ENCODE assay signal across 9 cellular contexts in the genomic region with DNA sequence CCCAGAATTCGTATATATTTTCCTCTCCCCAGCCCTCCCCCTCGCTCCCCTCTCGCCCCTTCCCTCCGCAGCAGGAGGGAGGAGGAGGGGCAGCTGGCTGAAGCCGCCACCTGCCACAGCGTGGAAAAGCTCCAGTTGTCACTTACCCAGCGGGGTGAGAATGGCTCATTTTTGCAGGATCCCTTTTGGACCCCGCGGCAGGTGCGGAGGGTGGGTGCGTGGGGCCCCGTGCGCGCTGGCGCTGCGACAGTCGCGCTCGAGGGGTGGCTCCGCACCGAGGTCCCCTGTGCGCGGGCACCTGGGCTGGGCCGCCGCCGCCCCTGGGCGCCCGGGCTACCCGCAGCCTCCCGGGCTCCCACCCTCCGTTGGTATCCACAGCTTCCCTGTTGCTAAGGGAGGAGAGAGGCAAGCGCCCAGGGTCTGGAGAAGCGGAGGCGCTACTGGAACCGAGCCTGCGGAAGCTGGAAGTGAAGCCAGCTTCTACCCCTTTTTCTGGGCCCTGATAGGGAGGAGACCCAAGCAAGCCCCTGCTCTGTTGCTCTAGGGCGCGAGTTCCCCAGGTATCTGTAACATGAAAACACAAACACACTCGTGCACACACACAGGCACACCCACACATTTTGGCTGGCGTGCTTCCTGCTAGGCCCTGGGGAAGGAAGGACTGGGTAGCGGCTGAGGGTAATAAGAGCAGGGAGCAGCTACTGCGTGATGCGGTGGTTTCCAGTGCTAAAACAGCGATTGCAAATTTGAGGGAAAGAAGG. TPM values are rescaled to one million over a fixed set of nuclear protein-coding genes. Genes with fewer than 3 reads are reported as not detected.
A peak's percentile ranks its signal among the peaks of the same experiment; 100 is the strongest.
DNase-seq lines count a peak whose midpoint lies in the region; ATAC-seq and TF ChIP-seq lines count a peak whose summit lies in the region.
"Had no signal": no experiment of that assay in that cellular context is flagged by ENCODE, and none has a peak within 500 bp of the region (broad histone marks: within the 10 kb centered on the region; RNA-seq: fewer than 3 reads in every experiment).

A gene with protein sequence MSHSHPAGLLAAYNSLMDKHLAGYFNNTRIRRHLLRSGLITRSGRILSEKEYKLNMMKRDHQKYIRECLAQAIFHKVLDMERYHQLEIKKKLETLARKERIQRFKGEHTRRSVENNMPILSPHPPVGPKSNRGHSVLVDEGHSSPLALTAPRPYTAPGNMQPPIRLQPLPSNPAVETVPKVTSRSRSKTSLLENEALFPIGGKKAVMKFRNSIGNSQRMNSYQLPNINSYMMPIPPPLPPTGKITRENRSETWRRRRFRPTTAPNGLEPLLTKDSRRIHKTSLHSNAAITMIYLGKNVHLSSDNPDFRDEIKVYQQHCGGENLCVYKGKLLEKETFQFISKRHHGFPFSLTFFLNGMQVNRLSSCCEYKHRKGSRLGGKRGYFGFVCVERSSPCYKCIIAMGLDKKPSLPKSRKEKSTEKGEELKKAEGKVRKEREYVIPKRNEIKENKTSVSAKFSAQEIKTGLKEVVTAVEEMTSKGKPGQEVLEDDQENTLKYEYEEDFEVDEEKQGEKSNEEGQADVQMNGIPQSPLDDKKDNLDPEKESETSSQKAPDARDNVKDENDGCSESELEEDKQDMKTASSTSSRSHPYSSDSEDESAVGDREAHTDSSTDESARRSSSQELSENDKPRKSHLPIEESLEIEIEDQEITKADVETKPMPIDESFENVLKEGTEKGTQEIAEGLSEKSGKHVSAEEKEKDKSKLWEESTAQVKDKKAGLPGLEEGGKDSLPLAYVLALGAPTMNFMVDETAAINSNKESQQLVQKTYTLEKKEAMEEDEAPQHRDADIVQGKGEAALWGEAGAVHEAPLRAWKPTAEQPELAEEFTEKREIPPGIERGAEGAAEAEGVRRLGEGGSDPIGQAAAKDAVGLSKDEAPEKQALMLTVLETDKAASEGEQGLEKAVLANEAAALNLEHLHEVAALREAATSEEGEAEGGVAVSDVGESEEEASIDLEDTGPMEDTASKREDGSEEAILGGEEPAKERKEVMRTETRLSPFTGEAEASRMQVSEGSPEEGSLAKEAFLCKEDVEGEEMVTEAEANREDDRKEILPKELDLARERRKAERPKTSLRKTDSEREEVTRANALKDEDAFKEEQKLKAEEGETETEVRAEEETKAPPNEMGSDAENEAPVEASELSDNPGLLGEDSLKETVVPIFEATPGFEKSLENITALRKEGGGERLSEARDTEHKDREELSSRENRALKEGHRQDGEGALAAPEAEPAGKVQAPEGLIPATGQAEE (N-terminal part only) (minus strand): TSS at position 442 of the 761 bp plus-strand sequence. CDS start 273 bp downstream, at position 169.

- peaks cover 7 to 21% (median 14%) of the 10 kb centered on the region in 5 experiments for H3K9me3 Mint-ChIP-seq in brain

- peak within 1 kb of the TSS; percentile 19 to 63 (median 60) for H3K4me3 Mint-ChIP-seq in brain

- H3K4me1 ChIP-seq in mesenchymal stem cell (ENCODE audit: control insufficient read depth, insufficient read depth, low read depth, low read length): peaks cover 4% of the 10 kb centered on the region

- no peak within 1 kb of the TSS for H2BK12ac ChIP-seq in mesenchymal stem cell (ENCODE audit: low read length in 2 of 2)

- no peaks in the 10 kb centered on the region for H3K27me3 Mint-ChIP-seq in brain

- H3K27ac Mint-ChIP-seq in brain: peak within 1 kb of the TSS in 3 of 5 experiments; percentile 32 to 44 (median 42)

- peaks cover 0 to 29% of the 10 kb centered on the region in 2 experiments for H3K27me3 ChIP-seq in mesenchymal stem cell (ENCODE audit: control insufficient read depth in 1 of 2, insufficient read depth in 1 of 2, low read length in 2 of 2)

- H3K36me3 ChIP-seq in mesenchymal stem cell (ENCODE audit: control insufficient read depth in 1 of 2, insufficient read depth in 2 of 2, low read depth in 1 of 2, low read length in 2 of 2): no peaks in the 10 kb centered on the region

- peak within 1 kb of the TSS; percentile 4 for H3K4me2 ChIP-seq in mesenchymal stem cell (ENCODE audit: low read length, poor library complexity, severe bottlenecking)

- H3K4me3 ChIP-seq in mesenchymal stem cell (ENCODE audit: insufficient read depth in 1 of 2, low read depth in 1 of 2, low read length in 2 of 2): peak within 1 kb of the TSS; percentile 38 to 75

- ATAC-seq in HG03280 (IDR thresholded peaks at IDR 0.05; ENCODE audit: unreplicated experiment): peak; percentile 41

- H3K23ac ChIP-seq in mesenchymal stem cell (ENCODE audit: low read length in 2 of 2): no peak within 1 kb of the TSS

- POLR2A ChIA-PET in HEK293T (lab: Yijun Ruan, JAX): no interaction called here

- H2BK120ac ChIP-seq in mesenchymal stem cell (ENCODE audit: low read depth, low read length): no peak within 1 kb of the TSS

- H3K14ac ChIP-seq in mesenchymal stem cell (ENCODE audit: low read length in 2 of 2): no peak within 1 kb of the TSS

- H3K36me3 Mint-ChIP-seq in brain: no peaks in the 10 kb centered on the region

- H3K79me1 ChIP-seq in mesenchymal stem cell (replicated peaks; ENCODE audit: low read length, poor library complexity, severe bottlenecking): no peaks in the 10 kb centered on the region

- no peak within 1 kb of the TSS for H2AK5ac ChIP-seq in mesenchymal stem cell (ENCODE audit: low read length, severe bottlenecking)

- no peak within 1 kb of the TSS for H3K4ac ChIP-seq in mesenchymal stem cell (ENCODE audit: low read depth in 1 of 2, low read length in 2 of 2)

- no peak within 1 kb of the TSS for H3K18ac ChIP-seq in mesenchymal stem cell (ENCODE audit: low read depth in 1 of 2, low read length in 2 of 2)

- no peak within 1 kb of the TSS for H3K27ac ChIP-seq in mesenchymal stem cell (ENCODE audit: low read length, poor library complexity, severe bottlenecking)
- H3K27ac ChIP-seq: 22Rv1 had no signal

- H2BK15ac ChIP-seq in mesenchymal stem cell (ENCODE audit: low read depth, poor library complexity, severe bottlenecking): no peak within 1 kb of the TSS

- CTCF ChIA-PET in HEK293T (lab: Yijun Ruan, JAX): no interaction called here

- TF ChIP-seq CTCF in brain (conservative IDR thresholded peaks at IDR 0.05): no peak

- H2BK5ac ChIP-seq in mesenchymal stem cell (ENCODE audit: low read depth, low read length, poor library complexity, severe bottlenecking): no peak within 1 kb of the TSS

- H4K8ac ChIP-seq in mesenchymal stem cell (ENCODE audit: low read length): no peak within 1 kb of the TSS

- H4K91ac ChIP-seq in mesenchymal stem cell (ENCODE audit: low read length): no peak within 1 kb of the TSS

- DNase-seq in NCI-H1436 (lab: John Stamatoyannopoulos, UW) (peak; percentile 12), NCI-H1436 treated with DMSO at 0.1 percent for 48 hours (lab: John Stamatoyannopoulos, UW) (no peak), mesenchymal stem cell (no peak), foreskin melanocyte (no peak), medulla oblongata (ENCODE audit: extremely low spot score) (no peak), HEK293T (ENCODE audit: extremely low spot score) (no peak)

- no peaks in the 10 kb centered on the region for H3K9me3 ChIP-seq in mesenchymal stem cell (ENCODE audit: control insufficient read depth, low read length)

- peak within 1 kb of the TSS; percentile 38 for H3K9ac ChIP-seq in mesenchymal stem cell (ENCODE audit: low read length)

- WGBS in mesenchymal stem cell: 36% methylated on average over 34 of the region's 44 CpGs

- no peak within 1 kb of the TSS for H2AFZ ChIP-seq in mesenchymal stem cell (ENCODE audit: low read depth, low read length)

- peaks cover 7% of the 10 kb centered on the region for H3K4me1 Mint-ChIP-seq in brain

TF ChIP-seq in HEK293T, 16 proteins besides CTCF, POLR2A, EP300 and RAD21:
- no peak for TF ChIP-seq LEF1 (IDR thresholded peaks at IDR 0.05; ENCODE audit: borderline replicate concordance)
- no peak for TF ChIP-seq HDGF (IDR thresholded peaks at IDR 0.05; ENCODE audit: borderline replicate concordance)
- TF ChIP-seq ELF4 (IDR thresholded peaks at IDR 0.05): no peak
- TF ChIP-seq FOXA1 (IDR thresholded peaks at IDR 0.05): no peak
- TF ChIP-seq TARDBP (IDR thresholded peaks at IDR 0.05): no peak
- TF ChIP-seq, protein P1, sequence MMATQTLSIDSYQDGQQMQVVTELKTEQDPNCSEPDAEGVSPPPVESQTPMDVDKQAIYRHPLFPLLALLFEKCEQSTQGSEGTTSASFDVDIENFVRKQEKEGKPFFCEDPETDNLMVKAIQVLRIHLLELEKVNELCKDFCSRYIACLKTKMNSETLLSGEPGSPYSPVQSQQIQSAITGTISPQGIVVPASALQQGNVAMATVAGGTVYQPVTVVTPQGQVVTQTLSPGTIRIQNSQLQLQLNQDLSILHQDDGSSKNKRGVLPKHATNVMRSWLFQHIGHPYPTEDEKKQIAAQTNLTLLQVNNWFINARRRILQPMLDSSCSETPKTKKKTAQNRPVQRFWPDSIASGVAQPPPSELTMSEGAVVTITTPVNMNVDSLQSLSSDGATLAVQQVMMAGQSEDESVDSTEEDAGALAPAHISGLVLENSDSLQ (IDR thresholded peaks at IDR 0.05): no peak
- TF ChIP-seq L3MBTL2 (conservative IDR thresholded peaks at IDR 0.05): no peak
- TF ChIP-seq SUZ12 (IDR thresholded peaks at IDR 0.05): no peak
- no peak for TF ChIP-seq FOXK2 (IDR thresholded peaks at IDR 0.05)
- TF ChIP-seq ZNF384 (IDR thresholded peaks at IDR 0.05): no peak
- no peak for TF ChIP-seq ARNT (IDR thresholded peaks at IDR 0.05)
- TF ChIP-seq CTBP1 (IDR thresholded peaks at IDR 0.05; ENCODE audit: borderline replicate concordance): no peak
- TF ChIP-seq NFRKB (IDR thresholded peaks at IDR 0.05): no peak
- TF ChIP-seq SP1 (IDR thresholded peaks at IDR 0.05): no peak
- TF ChIP-seq BHLHE40 (IDR thresholded peaks at IDR 0.05; ENCODE audit: borderline replicate concordance): no peak
- no peak for TF ChIP-seq FOXM1 (IDR thresholded peaks at IDR 0.05; ENCODE audit: borderline replicate concordance)
TF ChIP-seq in HEK293T: peak in this region for 0.

RNA-seq across cellular contexts. Expression of the gene that starts here (rescaled TPM):
- 2.3 TPM for polyA plus RNA-seq in brain (ENCODE audit: insufficient read depth, low read depth, low replicate concordance)
- 0.01 TPM for polyA plus RNA-seq in mesenchymal stem cell (2013, experiment 1 of 2)
- not detected for polyA plus RNA-seq in mesenchymal stem cell (2013, experiment 2 of 2)
